19 cellular contexts compared by ENCODE assay signal in genomic region chr3:171976526-171976925, GRCh38.
DNase-seq lines count a peak whose midpoint lies in the region; TF ChIP-seq lines count a peak whose summit lies in the region.
"Had no signal": no experiment of that assay in that cellular context is flagged by ENCODE, and none has a peak within 500 bp of the region (broad histone marks: within the 10 kb centered on the region; RNA-seq: fewer than 3 reads in every experiment).

No MANE protein-coding gene starts in this region.

- no peak overlapping the region for H3K27ac Mint-ChIP-seq in activated CD4-positive, alpha-beta memory T cell treated with anti-CD3 and anti-CD28 coated beads for 36 hours
- H3K27ac Mint-ChIP-seq: activated CD8-positive, alpha-beta memory T cell treated with anti-CD3 and anti-CD28 coated beads, Interleukin-2, amount 10 ng/mL, durations not matched to agents 7 days and 5 days; CD4-positive, CD25-positive, alpha-beta regulatory T cell; dendritic cell treated with granulocyte-macrophage colony-stimulating factor and Interleukin-4, amounts not matched to agents 40 ng/mL and 50 ng/mL, for 4 days had no signal

- H3K27me3 ChIP-seq in esophagus muscularis mucosa: no peaks in the 10 kb centered on the region

- no peak overlapping the region for H3K27ac ChIP-seq in esophagus muscularis mucosa (replicated peaks in 1 of 4)
- H3K27ac ChIP-seq: thoracic aorta had no signal

- H3K9me3 ChIP-seq in esophagus muscularis mucosa: no peaks in the 10 kb centered on the region
- H3K9me3 ChIP-seq: mucosa of descending colon, thoracic aorta had no signal

- no peaks in the 10 kb centered on the region for H3K9me3 Mint-ChIP-seq in activated CD4-positive, alpha-beta memory T cell treated with anti-CD3 and anti-CD28 coated beads for 36 hours
- H3K9me3 Mint-ChIP-seq: dendritic cell treated with granulocyte-macrophage colony-stimulating factor and Interleukin-4, amounts not matched to agents 40 ng/mL and 50 ng/mL, for 4 days had no signal

- no peaks in the 10 kb centered on the region for H3K36me3 Mint-ChIP-seq in activated CD4-positive, alpha-beta memory T cell treated with anti-CD3 and anti-CD28 coated beads for 36 hours
- H3K36me3 Mint-ChIP-seq: activated CD8-positive, alpha-beta memory T cell treated with anti-CD3 and anti-CD28 coated beads, Interleukin-2, amount 10 ng/mL, durations not matched to agents 7 days and 5 days; CD4-positive, CD25-positive, alpha-beta regulatory T cell had no signal

- H3K4me3 ChIP-seq in cardiac fibroblast (replicated peaks in 1 of 2; ENCODE audit: low read depth in 2 of 2, low read length in 2 of 2) (no peak overlapping the region), esophagus muscularis mucosa (no peak overlapping the region)
- H3K4me3 ChIP-seq: mucosa of descending colon, thoracic aorta had no signal

- TF ChIP-seq CTCF in cardiac fibroblast (IDR thresholded peaks at IDR 0.05; ENCODE audit: low read depth, low read length): no peak
- TF ChIP-seq CTCF in esophagus muscularis mucosa (IDR thresholded peaks at IDR 0.05): no peak

- CTCF ChIA-PET in activated CD4-positive, alpha-beta memory T cell treated with anti-CD3 and anti-CD28 coated beads for 36 hours (lab: Charles Lee): no interaction called here

- TF ChIP-seq EP300 in esophagus muscularis mucosa (IDR thresholded peaks at IDR 0.05): no peak

- H3K4me1 Mint-ChIP-seq in activated CD4-positive, alpha-beta memory T cell treated with anti-CD3 and anti-CD28 coated beads for 36 hours (ENCODE audit: low read depth): peaks cover 5% of the 10 kb centered on the region

- H3K4me1 ChIP-seq in esophagus muscularis mucosa: peaks cover 0 to 4% (median 0%) of the 10 kb centered on the region in 4 donors

- H3K36me3 ChIP-seq in esophagus muscularis mucosa: no peaks in the 10 kb centered on the region
- H3K36me3 ChIP-seq: thoracic aorta had no signal

- POLR2A ChIA-PET in activated CD4-positive, alpha-beta memory T cell treated with anti-CD3 and anti-CD28 coated beads for 36 hours (lab: Charles Lee): no interaction called here

- peak; percentile 52 for DNase-seq in EL
- DNase-seq in LHCN-M2 (ENCODE audit: low read depth): peak; percentile 61
- DNase-seq in cardiac fibroblast (ENCODE audit: low read depth in 2 of 2): peak; percentile 47 to 71
- peak; percentile 51 for DNase-seq in renal cortical epithelial cell (ENCODE audit: low read depth)
- no peak for DNase-seq in esophagus muscularis mucosa (ENCODE audit: extremely low spot score)
- no peak for DNase-seq in activated CD4-positive, alpha-beta memory T cell treated with anti-CD3 and anti-CD28 coated beads for 36 hours
- DNase-seq in NCI-H1105 (lab: John Stamatoyannopoulos, UW): no peak
- DNase-seq: activated CD4-positive, CD25-positive, alpha-beta regulatory T cell treated with anti-CD3 and anti-CD28 coated beads, Interleukin-2, amount 50 U/mL, for 72 hours; activated CD8-positive, alpha-beta memory T cell treated with anti-CD3 and anti-CD28 coated beads, Interleukin-2, amount 10 ng/mL, durations not matched to agents 7 days and 5 days; activated effector memory CD4-positive, alpha-beta T cell treated with Interleukin-2 at 50 U/mL for 16 hours; CD4-positive, CD25-positive, alpha-beta regulatory T cell; DMS79; Karpas-422; mucosa of descending colon; NCI-H510A; occipital lobe; small intestine had no signal

- peaks cover 2% of the 10 kb centered on the region for H3K27me3 Mint-ChIP-seq in activated CD4-positive, alpha-beta memory T cell treated with anti-CD3 and anti-CD28 coated beads for 36 hours
- H3K27me3 Mint-ChIP-seq: CD4-positive, CD25-positive, alpha-beta regulatory T cell; dendritic cell treated with granulocyte-macrophage colony-stimulating factor and Interleukin-4, amounts not matched to agents 40 ng/mL and 50 ng/mL, for 4 days had no signal

- TF ChIP-seq POLR2A in esophagus muscularis mucosa (IDR thresholded peaks at IDR 0.05; ENCODE audit: low read depth): no peak

- no peak overlapping the region for H3K4me3 Mint-ChIP-seq in activated CD4-positive, alpha-beta memory T cell treated with anti-CD3 and anti-CD28 coated beads for 36 hours
- H3K4me3 Mint-ChIP-seq: activated CD8-positive, alpha-beta memory T cell treated with anti-CD3 and anti-CD28 coated beads, Interleukin-2, amount 10 ng/mL, durations not matched to agents 7 days and 5 days; CD4-positive, CD25-positive, alpha-beta regulatory T cell; dendritic cell treated with granulocyte-macrophage colony-stimulating factor and Interleukin-4, amounts not matched to agents 40 ng/mL and 50 ng/mL, for 4 days had no signal

- 71% methylated on average over 3 of the region's 3 CpGs for WGBS in esophagus muscularis mucosa

- intact Hi-C loops in esophagus muscularis mucosa (cut with DNase I): no loop called here
- intact Hi-C loops in activated CD4-positive, alpha-beta memory T cell treated with anti-CD3 and anti-CD28 coated beads for 36 hours (cut with micrococcal nuclease): no loop called here

Comparison
In these comparisons a context has a peak if more than half of its experiments do, and no peak if none do; other contexts are left out.
1. DNase-seq: peak in EL (single experiment), LHCN-M2 (single experiment), cardiac fibroblast (2 of 2) and renal cortical epithelial cell (single experiment); none in esophagus muscularis mucosa (single experiment), activated CD4-positive, alpha-beta memory T cell treated with anti-CD3 and anti-CD28 coated beads for 36 hours (single experiment) and NCI-H1105 (single experiment).